27 cellular contexts compared by ENCODE assay signal in genomic region chr3:15889936-15890335, GRCh38.
"Had no signal": no experiment of that assay in that cellular context is flagged by ENCODE, and none has a peak within 500 bp of the region (broad histone marks: within the 10 kb centered on the region; RNA-seq: fewer than 3 reads in every experiment).

No MANE protein-coding gene starts in this region.

- H3K9me3 ChIP-seq: gastroesophageal sphincter had no signal

- ATAC-seq: activated CD4-positive, CD25-positive, alpha-beta regulatory T cell treated with anti-CD3 and anti-CD28 coated beads, Interleukin-2, amount 50 U/mL, for 24 hours; activated CD8-positive, alpha-beta T cell treated with anti-CD3 and anti-CD28 coated beads for 36 hours; activated T-cell treated with anti-CD3 and anti-CD28 coated beads, Interleukin-2, amount 50 U/mL, for 4 hours; activated T-helper 17 cell treated with anti-CD3 and anti-CD28 coated beads, Interleukin-2, amount 50 U/mL, for 72 hours; gastroesophageal sphincter; T-helper 17 cell had no signal

- H3K4me3 ChIP-seq: coronary artery, dorsolateral prefrontal cortex, gastroesophageal sphincter had no signal

- H3K36me3 ChIP-seq: brain microvascular endothelial cell, gastroesophageal sphincter, WERI-Rb-1 had no signal

- H3K27me3 ChIP-seq: brain microvascular endothelial cell, dorsolateral prefrontal cortex, gastroesophageal sphincter had no signal

- H3K27ac ChIP-seq: brain microvascular endothelial cell, coronary artery, dorsolateral prefrontal cortex, gastroesophageal sphincter, WERI-Rb-1 had no signal

- DNase-seq: activated B cell treated with CpG ODN at 0.5 μM for 24 hours; activated CD4-positive, alpha-beta T cell treated with anti-CD3 and anti-CD28 coated beads for 48 hours; activated CD4-positive, alpha-beta T cell treated with anti-CD3 and anti-CD28 coated beads, Interleukin-2, amount 50 U/mL, for 1 hour; activated CD4-positive, alpha-beta T cell treated with anti-CD3 and anti-CD28 coated beads, Interleukin-2, amount 50 U/mL, for 48 hours; activated CD8-positive, alpha-beta memory T cell treated with anti-CD3 and anti-CD28 coated beads for 24 hours; activated CD8-positive, alpha-beta T cell treated with anti-CD3 and anti-CD28 coated beads for 36 hours; activated effector memory CD4-positive, alpha-beta T cell treated with Interleukin-2 at 50 U/mL for 16 hours; activated gamma-delta T cell treated with Interleukin-2 at 50 U/mL for 16 hours; activated naive CD4-positive, alpha-beta T cell treated with anti-CD3 and anti-CD28 coated beads, Interleukin-2, amount 50 U/mL, for 16 hours; activated naive CD4-positive, alpha-beta T cell treated with Interleukin-2 at 50 U/mL for 16 hours; activated T-cell treated with anti-CD3 and anti-CD28 coated beads, Interleukin-2, amount 50 U/mL, for 4 hours; amniotic stem cell; anterior cingulate cortex; brain microvascular endothelial cell; dorsolateral prefrontal cortex; effector memory CD4-positive, alpha-beta T cell; endodermal cell; erythroblast; foreskin fibroblast; T-helper 1 cell; T-helper 17 cell; T1000; WERI-Rb-1 had no signal
